In the genomic region with DNA sequence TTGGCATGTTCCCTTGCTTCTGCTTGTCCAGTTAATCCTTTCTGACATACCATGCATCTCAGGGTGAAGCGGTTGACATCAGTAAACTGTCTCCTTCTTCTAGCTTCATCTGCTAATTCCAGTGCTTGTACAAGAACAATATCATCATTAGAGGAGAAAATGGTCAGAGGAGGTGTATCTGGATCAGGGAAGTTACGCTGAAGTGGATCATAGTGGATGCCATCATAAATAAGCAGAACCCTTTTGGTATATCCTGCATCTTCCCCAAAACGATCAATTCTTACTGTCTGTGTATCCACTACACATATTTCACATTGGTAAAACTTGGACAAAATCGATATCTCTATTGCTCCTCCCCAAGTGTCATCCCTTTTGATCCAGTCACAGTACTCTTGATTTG, we compare ENCODE assay signal across 10 cellular contexts. TPM values are rescaled to one million over a fixed set of nuclear protein-coding genes. Genes with fewer than 3 reads are reported as not detected.
DNase-seq lines count a peak whose midpoint lies in the region; ATAC-seq and TF ChIP-seq lines count a peak whose summit lies in the region.
"Had no signal": no experiment of that assay in that cellular context is flagged by ENCODE, and none has a peak within 500 bp of the region (broad histone marks: within the 10 kb centered on the region; RNA-seq: fewer than 3 reads in every experiment).

No MANE protein-coding gene starts in this region.

- H3K9ac ChIP-seq in HCT116 (ENCODE audit: low read length): peak overlapping the region; percentile 96; the same call in 1 of the 2 replicates

- CTCF ChIA-PET in HCT116 (lab: Charles Lee): interaction anchor here (1.1 kb wide), 1 partner anchor 27 kb away, joined by 4 read pairs; no protein-coding TSS in a partner anchor

- POLR2A ChIA-PET in HCT116 (lab: Charles Lee): no interaction called here

- no peak overlapping the region for H3K27ac ChIP-seq in HCT116 (ENCODE audit: low read depth, low read length)
- H3K27ac ChIP-seq in VCaP: peak overlapping the region; percentile 95
- peak overlapping the region; percentile 85 for H3K27ac ChIP-seq in muscle layer of duodenum (ENCODE audit: low read length)

- no peak overlapping the region for H2AFZ ChIP-seq in HCT116 (ENCODE audit: low read depth, low read length, poor library complexity, severe bottlenecking)

- H3K4me2 ChIP-seq in HCT116 (ENCODE audit: low read length): peak overlapping the region; percentile 73

- no peak for TF ChIP-seq POLR2A in HCT116 (IDR thresholded peaks at IDR 0.05; ENCODE audit: borderline replicate concordance, extremely low read depth, insufficient read depth, insufficient read length)

- RAD21 ChIA-PET in HCT116 (lab: Charles Lee; ENCODE audit: low non-redundant PET in 1 of 2, low total read pairs in 2 of 2, uncharacterized antibody in 2 of 2, unreplicated experiment in 2 of 2): no interaction called here

- no peaks in the 10 kb centered on the region for H3K9me2 ChIP-seq in HCT116 (ENCODE audit: insufficient read depth)

- intact Hi-C loops in HCT116 (cut with micrococcal nuclease): no loop called here

- peaks cover 8% of the 10 kb centered on the region; the same call in 1 of the 2 replicates for H4K20me1 ChIP-seq in HCT116 (ENCODE audit: insufficient read depth)

- H3K9me3 ChIP-seq in HCT116 (ENCODE audit: control insufficient read depth in 1 of 2, insufficient read depth in 1 of 2, low read depth in 1 of 2, low read length in 2 of 2): no peaks in the 10 kb centered on the region
- no peaks in the 10 kb centered on the region for H3K9me3 ChIP-seq in muscle layer of duodenum (ENCODE audit: control insufficient read depth in 1 of 2, low read length in 2 of 2)

- H3K27me3 ChIP-seq in HCT116 (ENCODE audit: insufficient read depth, low read length): no peaks in the 10 kb centered on the region
- H3K27me3 ChIP-seq in muscle layer of duodenum (ENCODE audit: low read depth, low read length): no peaks in the 10 kb centered on the region

- H3K36me3 ChIP-seq in HCT116 (ENCODE audit: control insufficient read depth in 1 of 2, insufficient read depth in 2 of 2, low read length in 2 of 2) (peaks cover 14 to 30% of the 10 kb centered on the region in 2 experiments), muscle layer of duodenum (ENCODE audit: control insufficient read depth in 1 of 2, insufficient read depth in 2 of 2, low read length in 2 of 2) (peaks cover 16 to 23% of the 10 kb centered on the region in 2 donors)

- TF ChIP-seq CTCF in HCT116 (IDR thresholded peaks at IDR 0.05 in 2 of 3, conservative IDR thresholded peaks at IDR 0.05 in 1 of 3; ENCODE audit: borderline replicate concordance in 1 of 3, insufficient read depth in 1 of 3, low read depth in 2 of 3, low read length in 2 of 3) (no peak), VCaP (conservative IDR thresholded peaks at IDR 0.05) (no peak)

- BruUV-seq in HCT116 (replicated peaks; lab: Mats Ljungman, UMichigan): no TSS peak

- in situ Hi-C loops in G401 (cut with HindIII; ENCODE audit: low sequenced_read_pairs): no loop called here

- no peak for ATAC-seq in HCT116
- ATAC-seq: T-cell had no signal

- TF ChIP-seq RAD21 in HCT116 (IDR thresholded peaks at IDR 0.05; ENCODE audit: low read depth): no peak

- DNase-seq in HCT116 (ENCODE audit: low read depth, low spot score): no peak
- DNase-seq in G401 (ENCODE audit: low spot score): no peak
- no peak for DNase-seq in SK-N-DZ (ENCODE audit: low spot score)
- DNase-seq in middle frontal gyrus (ENCODE audit: extremely low spot score, low spot score): no peak
- DNase-seq: midbrain, NCI-H524 treated with DMSO at 0.1 percent for 48 hours, T-cell had no signal

- peaks cover 67% of the 10 kb centered on the region for H3K79me2 ChIP-seq in HCT116 (ENCODE audit: insufficient read depth, low read length)

- H3K4me3 ChIP-seq in HCT116 (replicated peaks in 1 of 2; ENCODE audit: low read depth in 1 of 2, low read length in 2 of 2) (peak overlapping the region; percentile 88 to 90; a peak in 3 of 4 replicates), muscle layer of duodenum (ENCODE audit: low read depth in 1 of 2, low read length in 2 of 2) (peak overlapping the region; percentile 17 to 96)

- H3K4me1 ChIP-seq in HCT116 (ENCODE audit: control insufficient read depth in 1 of 2, insufficient read depth in 2 of 2, low read length in 2 of 2) (peaks cover 11 to 29% of the 10 kb centered on the region in 2 experiments), muscle layer of duodenum (ENCODE audit: control insufficient read depth in 1 of 2, insufficient read depth in 2 of 2, low read length in 2 of 2) (peaks cover 10 to 66% of the 10 kb centered on the region in 2 donors)

TF ChIP-seq in HCT116, 20 proteins besides CTCF, POLR2A, EP300 and RAD21:
- TF ChIP-seq POLR2AphosphoS5 (IDR thresholded peaks at IDR 0.05; ENCODE audit: low read depth, low read length) (no peak), ZFX (IDR thresholded peaks at IDR 0.05) (no peak), CBX3 (IDR thresholded peaks at IDR 0.05; ENCODE audit: low read depth) (no peak), JUND (IDR thresholded peaks at IDR 0.05) (no peak), TCF7L2 (IDR thresholded peaks at IDR 0.05; ENCODE audit: borderline replicate concordance, extremely low read depth, insufficient read depth, insufficient read length) (no peak), CEBPB (IDR thresholded peaks at IDR 0.05; ENCODE audit: low read depth) (no peak), SIN3A (IDR thresholded peaks at IDR 0.05; ENCODE audit: low read depth) (no peak), FOSL1 (IDR thresholded peaks at IDR 0.05; ENCODE audit: low read depth) (no peak), YY1 (IDR thresholded peaks at IDR 0.05; ENCODE audit: extremely low read depth, insufficient replicate concordance, low read depth, low read length) (no peak), SRF (IDR thresholded peaks at IDR 0.05; ENCODE audit: low read depth) (no peak), ELF1 (IDR thresholded peaks at IDR 0.05; ENCODE audit: borderline replicate concordance, low read depth) (no peak), ZNF274 (IDR thresholded peaks at IDR 0.05; ENCODE audit: low read depth, low read length) (no peak), MAX (IDR thresholded peaks at IDR 0.05) (no peak)
- TF ChIP-seq, protein P1, sequence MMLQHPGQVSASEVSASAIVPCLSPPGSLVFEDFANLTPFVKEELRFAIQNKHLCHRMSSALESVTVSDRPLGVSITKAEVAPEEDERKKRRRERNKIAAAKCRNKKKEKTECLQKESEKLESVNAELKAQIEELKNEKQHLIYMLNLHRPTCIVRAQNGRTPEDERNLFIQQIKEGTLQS (IDR thresholded peaks at IDR 0.05): no peak
- TF ChIP-seq, protein P2, sequence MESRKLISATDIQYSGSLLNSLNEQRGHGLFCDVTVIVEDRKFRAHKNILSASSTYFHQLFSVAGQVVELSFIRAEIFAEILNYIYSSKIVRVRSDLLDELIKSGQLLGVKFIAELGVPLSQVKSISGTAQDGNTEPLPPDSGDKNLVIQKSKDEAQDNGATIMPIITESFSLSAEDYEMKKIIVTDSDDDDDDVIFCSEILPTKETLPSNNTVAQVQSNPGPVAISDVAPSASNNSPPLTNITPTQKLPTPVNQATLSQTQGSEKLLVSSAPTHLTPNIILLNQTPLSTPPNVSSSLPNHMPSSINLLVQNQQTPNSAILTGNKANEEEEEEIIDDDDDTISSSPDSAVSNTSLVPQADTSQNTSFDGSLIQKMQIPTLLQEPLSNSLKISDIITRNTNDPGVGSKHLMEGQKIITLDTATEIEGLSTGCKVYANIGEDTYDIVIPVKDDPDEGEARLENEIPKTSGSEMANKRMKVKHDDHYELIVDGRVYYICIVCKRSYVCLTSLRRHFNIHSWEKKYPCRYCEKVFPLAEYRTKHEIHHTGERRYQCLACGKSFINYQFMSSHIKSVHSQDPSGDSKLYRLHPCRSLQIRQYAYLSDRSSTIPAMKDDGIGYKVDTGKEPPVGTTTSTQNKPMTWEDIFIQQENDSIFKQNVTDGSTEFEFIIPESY (IDR thresholded peaks at IDR 0.05; ENCODE audit: extremely low read depth, insufficient replicate concordance, low read length): no peak

RNA-seq across cellular contexts. Expression of gene YOD1, which starts 2.0 kb away (rescaled TPM):
- total RNA-seq in HCT116 (2021; ENCODE audit: unreplicated experiment): 13.6 TPM
- 5.1 and 6.2 TPM in 2 replicates for polyA plus RNA-seq in HCT116 (2012)
- total RNA-seq in G401 (2014; rRNA removed; shearing (Covaris generic)): 9.6 and 14.9 TPM in 2 replicates
- polyA plus RNA-seq in SK-N-DZ (2014; cell fraction: cytosol; rRNA removed): 8.6 and 9.0 TPM in 2 replicates
- polyA plus RNA-seq in SK-N-DZ (2014; cell fraction: nucleus; rRNA removed): 5.5 and 8.7 TPM in 2 replicates

RNA-seq across cellular contexts. Expression of gene PFKFB2, which starts 4.0 kb away (rescaled TPM):
- total RNA-seq in HCT116 (2021; ENCODE audit: unreplicated experiment): 13.9 TPM
- polyA plus RNA-seq in HCT116 (2012): 3.7 and 4.1 TPM in 2 replicates
- 18.8 and 25.6 TPM in 2 replicates for total RNA-seq in G401 (2014; rRNA removed; shearing (Covaris generic))
- 1.5 and 1.9 TPM in 2 replicates for polyA plus RNA-seq in SK-N-DZ (2014; cell fraction: cytosol; rRNA removed)
- polyA plus RNA-seq in SK-N-DZ (2014; cell fraction: nucleus; rRNA removed): 1.3 and 3.2 TPM in 2 replicates

RNA-seq across cellular contexts. Expression of gene C1orf116, which starts 16.5 kb away (rescaled TPM):
- total RNA-seq in HCT116 (2021; ENCODE audit: unreplicated experiment): 3.6 TPM
- 3.3 and 4.8 TPM in 2 replicates for polyA plus RNA-seq in HCT116 (2012)
- total RNA-seq in G401 (2014; rRNA removed; shearing (Covaris generic)): not detected in 2 replicates
- polyA plus RNA-seq in SK-N-DZ (2014; cell fraction: cytosol; rRNA removed): not detected in 2 replicates
- not detected in 2 replicates for polyA plus RNA-seq in SK-N-DZ (2014; cell fraction: nucleus; rRNA removed)

RNA-seq across cellular contexts. Expression of gene C4BPB, which starts 39.6 kb away (rescaled TPM):
- not detected for total RNA-seq in HCT116 (2021; ENCODE audit: unreplicated experiment)
- not detected in 2 replicates for polyA plus RNA-seq in HCT116 (2012)
- not detected in 2 replicates for total RNA-seq in G401 (2014; rRNA removed; shearing (Covaris generic))
- polyA plus RNA-seq in SK-N-DZ (2014; cell fraction: cytosol; rRNA removed): not detected in 2 replicates
- polyA plus RNA-seq in SK-N-DZ (2014; cell fraction: nucleus; rRNA removed): 0.07 TPM in 1 of 2 replicates, not detected in the other
- total RNA-seq: temporal lobe had no signal

RNA-seq across cellular contexts. Expression of gene C4BPA, which starts 55.0 kb away (rescaled TPM):
- 0.32 TPM for total RNA-seq in HCT116 (2021; ENCODE audit: unreplicated experiment)
- not detected in 2 replicates for polyA plus RNA-seq in HCT116 (2012)
- total RNA-seq in G401 (2014; rRNA removed; shearing (Covaris generic)): not detected in 2 replicates
- not detected in 2 replicates for polyA plus RNA-seq in SK-N-DZ (2014; cell fraction: cytosol; rRNA removed)
- not detected in 2 replicates for polyA plus RNA-seq in SK-N-DZ (2014; cell fraction: nucleus; rRNA removed)
- total RNA-seq: temporal lobe had no signal
